ENCODE assay signal across 8 cellular contexts in genomic region chr11:61792310-61793083, GRCh38.
DNase-seq lines count a peak whose midpoint lies in the region; TF ChIP-seq lines count a peak whose summit lies in the region.

Gene FEN1, plus strand, starts transcription at chr11:61792911. Its CDS starts 2,451 bp downstream, at chr11:61795362.
Gene TMEM258, minus strand, starts transcription at chr11:61792599. Its CDS starts 41 bp downstream, at chr11:61792558.

- TF ChIP-seq CTCF in MM.1S (IDR thresholded peaks at IDR 0.05; ENCODE audit: low read length) (no peak), foreskin fibroblast (IDR thresholded peaks at IDR 0.05; ENCODE audit: low read depth, low read length) (no peak)

- DNase-seq in HAP-1 (ENCODE audit: low spot score in 2 of 2): peak; percentile 90 to 93
- peak; percentile 92 for DNase-seq in MM.1S
- peak; percentile 89 for DNase-seq in SIG-M5 treated with dmso at 0.1 percent for 504 hours (lab: John Stamatoyannopoulos, UW; ENCODE audit: unreplicated experiment)
- DNase-seq in activated gamma-delta T cell treated with Interleukin-2 at 50 U/mL for 16 hours: peak; percentile 81
- DNase-seq in foreskin fibroblast: peak; percentile 88 to 96
- peak; percentile 85 for DNase-seq in stromal cell of bone marrow (ENCODE audit: low read depth)

- in situ Hi-C loops in HAP-1 (cut with MboI; ENCODE audit: low sequenced_read_pairs): no loop called here

- no peaks in the 10 kb centered on the region for H3K9me2 ChIP-seq in MM.1S (replicated peaks; ENCODE audit: insufficient read depth, low read length)

- no peaks in the 10 kb centered on the region for H3K9me3 ChIP-seq in ES-I3 (ENCODE audit: control insufficient read depth, insufficient read depth, low read length)
- no peaks in the 10 kb centered on the region for H3K9me3 ChIP-seq in HAP-1
- H3K9me3 ChIP-seq in MM.1S (replicated peaks; ENCODE audit: insufficient read depth, low read length): no peaks in the 10 kb centered on the region
- no peaks in the 10 kb centered on the region for H3K9me3 ChIP-seq in neuron (ENCODE audit: low read length)

- peak within 1 kb of the TSS; percentile 95 for H3K4me3 ChIP-seq in HAP-1
- peak within 1 kb of the TSS; percentile 96 for H3K4me3 ChIP-seq in MM.1S (ENCODE audit: low read length)
- peak within 1 kb of the TSS; percentile 92 to 93 for H3K4me3 ChIP-seq in foreskin fibroblast (ENCODE audit: low read depth in 1 of 2, low read length in 2 of 2)
- peak within 1 kb of the TSS; percentile 99 for H3K4me3 ChIP-seq in neuron (ENCODE audit: low read length)

- no peaks in the 10 kb centered on the region for H3K27me3 ChIP-seq in HAP-1 (ENCODE audit: low read depth)
- H3K27me3 ChIP-seq in MM.1S (replicated peaks; ENCODE audit: insufficient read depth, low read length): no peaks in the 10 kb centered on the region
- no peaks in the 10 kb centered on the region for H3K27me3 ChIP-seq in neuron (ENCODE audit: insufficient read depth, low read length)

- H3K4me1 ChIP-seq in ES-I3 (ENCODE audit: insufficient read depth, low read length) (0 out of 2 replicates have a peak, but pooled peaks cover 2% of the 10 kb centered on the region), HAP-1 (peaks cover 16% of the 10 kb centered on the region), MM.1S (ENCODE audit: low read length) (no peaks in the 10 kb centered on the region; the same call in 1 of the 2 replicates), neuron (ENCODE audit: insufficient read depth, low read length) (peaks cover 20% of the 10 kb centered on the region)

- H3K9ac ChIP-seq in ES-I3 (ENCODE audit: low read depth, low read length): peak within 1 kb of the TSS; percentile 83
- H3K9ac ChIP-seq in MM.1S (ENCODE audit: low read length): peak within 1 kb of the TSS; percentile 99

- H4K20me1 ChIP-seq in MM.1S (ENCODE audit: insufficient read depth, low read length): peaks cover 21% of the 10 kb centered on the region

- H2AFZ ChIP-seq in MM.1S (ENCODE audit: low read length) (peak within 1 kb of the TSS; percentile 81), neuron (ENCODE audit: low read depth, low read length) (peak within 1 kb of the TSS; percentile 36)

- peak within 1 kb of the TSS; percentile 74 for H3K4me2 ChIP-seq in MM.1S (ENCODE audit: low read depth, low read length)

- peaks cover 83% of the 10 kb centered on the region for H3K79me2 ChIP-seq in MM.1S (ENCODE audit: low read length)

- peaks cover 8% of the 10 kb centered on the region; the same call in 1 of the 2 replicates for H3F3A ChIP-seq in MM.1S (ENCODE audit: insufficient read depth, low read length)

- H3K36me3 ChIP-seq in ES-I3 (ENCODE audit: insufficient read depth, low read length) (peaks cover 10% of the 10 kb centered on the region), HAP-1 (replicated peaks) (peaks cover 68% of the 10 kb centered on the region), MM.1S (replicated peaks; ENCODE audit: insufficient read depth, low read length) (0 out of 2 replicates have a peak, but pooled peaks cover 1% of the 10 kb centered on the region), neuron (ENCODE audit: insufficient read depth, low read length) (peaks cover 52% of the 10 kb centered on the region)

- H3K27ac ChIP-seq in MM.1S (ENCODE audit: low read length): peak within 1 kb of the TSS; percentile 85

Comparison
In these comparisons a context has a peak if more than half of its experiments do, and no peak if none do; other contexts are left out.
1. Peak in every context shown above with its lines: DNase-seq, H3K4me3 ChIP-seq and H3K27ac ChIP-seq.